ENCODE assay signal across 1 cellular context in the genomic region with DNA sequence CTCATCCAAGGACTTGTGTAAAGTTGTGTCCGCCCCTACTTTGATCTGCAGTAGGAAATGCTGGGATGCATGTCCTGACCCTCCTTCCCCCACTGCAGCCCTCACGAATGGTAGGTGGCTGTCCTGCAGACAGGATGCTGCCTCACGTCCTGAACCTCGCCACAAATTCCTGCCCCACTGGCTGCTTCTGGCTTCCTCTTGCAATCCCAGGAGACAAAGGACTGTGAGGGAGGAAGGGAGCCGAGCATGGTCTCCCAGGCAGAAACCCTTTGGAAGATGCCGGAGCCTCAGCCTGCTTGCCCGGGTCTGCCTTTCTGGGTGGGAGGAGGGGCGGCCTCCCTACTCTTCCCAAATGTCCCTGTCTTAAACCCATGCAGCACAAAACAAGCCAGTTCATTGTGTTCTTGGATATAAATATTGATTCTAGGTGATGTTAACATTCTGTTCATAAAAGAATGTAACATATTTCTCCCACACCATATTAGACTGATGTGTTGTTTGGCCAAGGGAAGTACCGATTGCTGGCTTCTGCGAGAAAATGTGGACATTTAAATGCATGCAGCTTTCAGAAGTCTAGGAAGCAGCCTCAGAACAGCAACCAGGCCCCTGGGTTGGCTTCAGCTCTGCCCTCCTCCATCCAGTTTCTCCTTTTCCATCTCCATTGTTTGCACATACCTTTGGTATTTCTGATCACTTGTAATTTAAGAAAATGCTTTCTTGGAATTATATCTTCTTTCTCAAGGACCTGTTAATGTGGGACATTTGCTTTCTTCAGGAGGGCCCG.
TF ChIP-seq lines count a peak whose summit lies in the region.

No MANE protein-coding gene starts in this region.

TF ChIP-seq in GM23338, 12 proteins besides CTCF, POLR2A, EP300 and RAD21 (continued from another document):
- TF ChIP-seq, protein P1, sequence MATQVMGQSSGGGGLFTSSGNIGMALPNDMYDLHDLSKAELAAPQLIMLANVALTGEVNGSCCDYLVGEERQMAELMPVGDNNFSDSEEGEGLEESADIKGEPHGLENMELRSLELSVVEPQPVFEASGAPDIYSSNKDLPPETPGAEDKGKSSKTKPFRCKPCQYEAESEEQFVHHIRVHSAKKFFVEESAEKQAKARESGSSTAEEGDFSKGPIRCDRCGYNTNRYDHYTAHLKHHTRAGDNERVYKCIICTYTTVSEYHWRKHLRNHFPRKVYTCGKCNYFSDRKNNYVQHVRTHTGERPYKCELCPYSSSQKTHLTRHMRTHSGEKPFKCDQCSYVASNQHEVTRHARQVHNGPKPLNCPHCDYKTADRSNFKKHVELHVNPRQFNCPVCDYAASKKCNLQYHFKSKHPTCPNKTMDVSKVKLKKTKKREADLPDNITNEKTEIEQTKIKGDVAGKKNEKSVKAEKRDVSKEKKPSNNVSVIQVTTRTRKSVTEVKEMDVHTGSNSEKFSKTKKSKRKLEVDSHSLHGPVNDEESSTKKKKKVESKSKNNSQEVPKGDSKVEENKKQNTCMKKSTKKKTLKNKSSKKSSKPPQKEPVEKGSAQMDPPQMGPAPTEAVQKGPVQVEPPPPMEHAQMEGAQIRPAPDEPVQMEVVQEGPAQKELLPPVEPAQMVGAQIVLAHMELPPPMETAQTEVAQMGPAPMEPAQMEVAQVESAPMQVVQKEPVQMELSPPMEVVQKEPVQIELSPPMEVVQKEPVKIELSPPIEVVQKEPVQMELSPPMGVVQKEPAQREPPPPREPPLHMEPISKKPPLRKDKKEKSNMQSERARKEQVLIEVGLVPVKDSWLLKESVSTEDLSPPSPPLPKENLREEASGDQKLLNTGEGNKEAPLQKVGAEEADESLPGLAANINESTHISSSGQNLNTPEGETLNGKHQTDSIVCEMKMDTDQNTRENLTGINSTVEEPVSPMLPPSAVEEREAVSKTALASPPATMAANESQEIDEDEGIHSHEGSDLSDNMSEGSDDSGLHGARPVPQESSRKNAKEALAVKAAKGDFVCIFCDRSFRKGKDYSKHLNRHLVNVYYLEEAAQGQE (IDR thresholded peaks at IDR 0.05; ENCODE audit: unreplicated experiment): no peak
- TF ChIP-seq EZH2phosphoT487 (IDR thresholded peaks at IDR 0.05; ENCODE audit: unreplicated experiment): no peak
- TF ChIP-seq STAT1 (IDR thresholded peaks at IDR 0.05; ENCODE audit: unreplicated experiment): no peak
- no peak for TF ChIP-seq POLR2AphosphoS5 (IDR thresholded peaks at IDR 0.05; ENCODE audit: low read depth)
- TF ChIP-seq, protein P2, sequence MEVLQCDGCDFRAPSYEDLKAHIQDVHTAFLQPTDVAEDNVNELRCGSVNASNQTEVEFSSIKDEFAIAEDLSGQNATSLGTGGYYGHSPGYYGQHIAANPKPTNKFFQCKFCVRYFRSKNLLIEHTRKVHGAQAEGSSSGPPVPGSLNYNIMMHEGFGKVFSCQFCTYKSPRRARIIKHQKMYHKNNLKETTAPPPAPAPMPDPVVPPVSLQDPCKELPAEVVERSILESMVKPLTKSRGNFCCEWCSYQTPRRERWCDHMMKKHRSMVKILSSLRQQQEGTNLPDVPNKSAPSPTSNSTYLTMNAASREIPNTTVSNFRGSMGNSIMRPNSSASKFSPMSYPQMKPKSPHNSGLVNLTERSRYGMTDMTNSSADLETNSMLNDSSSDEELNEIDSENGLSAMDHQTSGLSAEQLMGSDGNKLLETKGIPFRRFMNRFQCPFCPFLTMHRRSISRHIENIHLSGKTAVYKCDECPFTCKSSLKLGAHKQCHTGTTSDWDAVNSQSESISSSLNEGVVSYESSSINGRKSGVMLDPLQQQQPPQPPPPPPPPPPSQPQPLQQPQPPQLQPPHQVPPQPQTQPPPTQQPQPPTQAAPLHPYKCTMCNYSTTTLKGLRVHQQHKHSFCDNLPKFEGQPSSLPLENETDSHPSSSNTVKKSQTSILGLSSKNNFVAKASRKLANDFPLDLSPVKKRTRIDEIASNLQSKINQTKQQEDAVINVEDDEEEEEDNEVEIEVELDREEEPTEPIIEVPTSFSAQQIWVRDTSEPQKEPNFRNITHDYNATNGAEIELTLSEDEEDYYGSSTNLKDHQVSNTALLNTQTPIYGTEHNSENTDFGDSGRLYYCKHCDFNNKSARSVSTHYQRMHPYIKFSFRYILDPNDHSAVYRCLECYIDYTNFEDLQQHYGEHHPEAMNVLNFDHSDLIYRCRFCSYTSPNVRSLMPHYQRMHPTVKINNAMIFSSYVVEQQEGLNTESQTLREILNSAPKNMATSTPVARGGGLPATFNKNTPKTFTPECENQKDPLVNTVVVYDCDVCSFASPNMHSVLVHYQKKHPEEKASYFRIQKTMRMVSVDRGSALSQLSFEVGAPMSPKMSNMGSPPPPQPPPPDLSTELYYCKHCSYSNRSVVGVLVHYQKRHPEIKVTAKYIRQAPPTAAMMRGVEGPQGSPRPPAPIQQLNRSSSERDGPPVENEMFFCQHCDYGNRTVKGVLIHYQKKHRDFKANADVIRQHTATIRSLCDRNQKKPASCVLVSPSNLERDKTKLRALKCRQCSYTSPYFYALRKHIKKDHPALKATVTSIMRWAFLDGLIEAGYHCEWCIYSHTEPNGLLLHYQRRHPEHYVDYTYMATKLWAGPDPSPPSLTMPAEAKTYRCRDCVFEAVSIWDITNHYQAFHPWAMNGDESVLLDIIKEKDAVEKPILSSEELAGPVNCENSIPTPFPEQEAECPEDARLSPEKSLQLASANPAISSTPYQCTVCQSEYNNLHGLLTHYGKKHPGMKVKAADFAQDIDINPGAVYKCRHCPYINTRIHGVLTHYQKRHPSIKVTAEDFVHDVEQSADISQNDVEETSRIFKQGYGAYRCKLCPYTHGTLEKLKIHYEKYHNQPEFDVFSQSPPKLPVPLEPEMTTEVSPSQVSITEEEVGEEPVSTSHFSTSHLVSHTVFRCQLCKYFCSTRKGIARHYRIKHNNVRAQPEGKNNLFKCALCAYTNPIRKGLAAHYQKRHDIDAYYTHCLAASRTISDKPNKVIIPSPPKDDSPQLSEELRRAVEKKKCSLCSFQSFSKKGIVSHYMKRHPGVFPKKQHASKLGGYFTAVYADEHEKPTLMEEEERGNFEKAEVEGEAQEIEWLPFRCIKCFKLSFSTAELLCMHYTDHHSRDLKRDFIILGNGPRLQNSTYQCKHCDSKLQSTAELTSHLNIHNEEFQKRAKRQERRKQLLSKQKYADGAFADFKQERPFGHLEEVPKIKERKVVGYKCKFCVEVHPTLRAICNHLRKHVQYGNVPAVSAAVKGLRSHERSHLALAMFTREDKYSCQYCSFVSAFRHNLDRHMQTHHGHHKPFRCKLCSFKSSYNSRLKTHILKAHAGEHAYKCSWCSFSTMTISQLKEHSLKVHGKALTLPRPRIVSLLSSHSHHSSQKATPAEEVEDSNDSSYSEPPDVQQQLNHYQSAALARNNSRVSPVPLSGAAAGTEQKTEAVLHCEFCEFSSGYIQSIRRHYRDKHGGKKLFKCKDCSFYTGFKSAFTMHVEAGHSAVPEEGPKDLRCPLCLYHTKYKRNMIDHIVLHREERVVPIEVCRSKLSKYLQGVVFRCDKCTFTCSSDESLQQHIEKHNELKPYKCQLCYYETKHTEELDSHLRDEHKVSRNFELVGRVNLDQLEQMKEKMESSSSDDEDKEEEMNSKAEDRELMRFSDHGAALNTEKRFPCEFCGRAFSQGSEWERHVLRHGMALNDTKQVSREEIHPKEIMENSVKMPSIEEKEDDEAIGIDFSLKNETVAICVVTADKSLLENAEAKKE (CRISPR knock-in tag; IDR thresholded peaks at IDR 0.05): no peak
- TF ChIP-seq, protein P3, sequence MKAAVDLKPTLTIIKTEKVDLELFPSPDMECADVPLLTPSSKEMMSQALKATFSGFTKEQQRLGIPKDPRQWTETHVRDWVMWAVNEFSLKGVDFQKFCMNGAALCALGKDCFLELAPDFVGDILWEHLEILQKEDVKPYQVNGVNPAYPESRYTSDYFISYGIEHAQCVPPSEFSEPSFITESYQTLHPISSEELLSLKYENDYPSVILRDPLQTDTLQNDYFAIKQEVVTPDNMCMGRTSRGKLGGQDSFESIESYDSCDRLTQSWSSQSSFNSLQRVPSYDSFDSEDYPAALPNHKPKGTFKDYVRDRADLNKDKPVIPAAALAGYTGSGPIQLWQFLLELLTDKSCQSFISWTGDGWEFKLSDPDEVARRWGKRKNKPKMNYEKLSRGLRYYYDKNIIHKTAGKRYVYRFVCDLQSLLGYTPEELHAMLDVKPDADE (IDR thresholded peaks at IDR 0.05): no peak
- no peak for TF ChIP-seq ZNF331 (CRISPR knock-in tag; IDR thresholded peaks at IDR 0.05; ENCODE audit: low read depth)
- no peak for TF ChIP-seq CREB1 (CRISPR knock-in tag; IDR thresholded peaks at IDR 0.05; ENCODE audit: low read depth)
- TF ChIP-seq NANOG (IDR thresholded peaks at IDR 0.05; ENCODE audit: borderline replicate concordance): no peak
- TF ChIP-seq ZNF114 (CRISPR knock-in tag; IDR thresholded peaks at IDR 0.05): no peak
